ENCODE assay signal across 1 cellular context in genomic region chr14:87888136-87888999, GRCh38.
TF ChIP-seq lines count a peak whose summit lies in the region.

No MANE protein-coding gene starts in this region.

TF ChIP-seq in H1, 55 proteins besides CTCF, POLR2A, EP300 and RAD21 (continued from another document):
- TF ChIP-seq, protein P1, sequence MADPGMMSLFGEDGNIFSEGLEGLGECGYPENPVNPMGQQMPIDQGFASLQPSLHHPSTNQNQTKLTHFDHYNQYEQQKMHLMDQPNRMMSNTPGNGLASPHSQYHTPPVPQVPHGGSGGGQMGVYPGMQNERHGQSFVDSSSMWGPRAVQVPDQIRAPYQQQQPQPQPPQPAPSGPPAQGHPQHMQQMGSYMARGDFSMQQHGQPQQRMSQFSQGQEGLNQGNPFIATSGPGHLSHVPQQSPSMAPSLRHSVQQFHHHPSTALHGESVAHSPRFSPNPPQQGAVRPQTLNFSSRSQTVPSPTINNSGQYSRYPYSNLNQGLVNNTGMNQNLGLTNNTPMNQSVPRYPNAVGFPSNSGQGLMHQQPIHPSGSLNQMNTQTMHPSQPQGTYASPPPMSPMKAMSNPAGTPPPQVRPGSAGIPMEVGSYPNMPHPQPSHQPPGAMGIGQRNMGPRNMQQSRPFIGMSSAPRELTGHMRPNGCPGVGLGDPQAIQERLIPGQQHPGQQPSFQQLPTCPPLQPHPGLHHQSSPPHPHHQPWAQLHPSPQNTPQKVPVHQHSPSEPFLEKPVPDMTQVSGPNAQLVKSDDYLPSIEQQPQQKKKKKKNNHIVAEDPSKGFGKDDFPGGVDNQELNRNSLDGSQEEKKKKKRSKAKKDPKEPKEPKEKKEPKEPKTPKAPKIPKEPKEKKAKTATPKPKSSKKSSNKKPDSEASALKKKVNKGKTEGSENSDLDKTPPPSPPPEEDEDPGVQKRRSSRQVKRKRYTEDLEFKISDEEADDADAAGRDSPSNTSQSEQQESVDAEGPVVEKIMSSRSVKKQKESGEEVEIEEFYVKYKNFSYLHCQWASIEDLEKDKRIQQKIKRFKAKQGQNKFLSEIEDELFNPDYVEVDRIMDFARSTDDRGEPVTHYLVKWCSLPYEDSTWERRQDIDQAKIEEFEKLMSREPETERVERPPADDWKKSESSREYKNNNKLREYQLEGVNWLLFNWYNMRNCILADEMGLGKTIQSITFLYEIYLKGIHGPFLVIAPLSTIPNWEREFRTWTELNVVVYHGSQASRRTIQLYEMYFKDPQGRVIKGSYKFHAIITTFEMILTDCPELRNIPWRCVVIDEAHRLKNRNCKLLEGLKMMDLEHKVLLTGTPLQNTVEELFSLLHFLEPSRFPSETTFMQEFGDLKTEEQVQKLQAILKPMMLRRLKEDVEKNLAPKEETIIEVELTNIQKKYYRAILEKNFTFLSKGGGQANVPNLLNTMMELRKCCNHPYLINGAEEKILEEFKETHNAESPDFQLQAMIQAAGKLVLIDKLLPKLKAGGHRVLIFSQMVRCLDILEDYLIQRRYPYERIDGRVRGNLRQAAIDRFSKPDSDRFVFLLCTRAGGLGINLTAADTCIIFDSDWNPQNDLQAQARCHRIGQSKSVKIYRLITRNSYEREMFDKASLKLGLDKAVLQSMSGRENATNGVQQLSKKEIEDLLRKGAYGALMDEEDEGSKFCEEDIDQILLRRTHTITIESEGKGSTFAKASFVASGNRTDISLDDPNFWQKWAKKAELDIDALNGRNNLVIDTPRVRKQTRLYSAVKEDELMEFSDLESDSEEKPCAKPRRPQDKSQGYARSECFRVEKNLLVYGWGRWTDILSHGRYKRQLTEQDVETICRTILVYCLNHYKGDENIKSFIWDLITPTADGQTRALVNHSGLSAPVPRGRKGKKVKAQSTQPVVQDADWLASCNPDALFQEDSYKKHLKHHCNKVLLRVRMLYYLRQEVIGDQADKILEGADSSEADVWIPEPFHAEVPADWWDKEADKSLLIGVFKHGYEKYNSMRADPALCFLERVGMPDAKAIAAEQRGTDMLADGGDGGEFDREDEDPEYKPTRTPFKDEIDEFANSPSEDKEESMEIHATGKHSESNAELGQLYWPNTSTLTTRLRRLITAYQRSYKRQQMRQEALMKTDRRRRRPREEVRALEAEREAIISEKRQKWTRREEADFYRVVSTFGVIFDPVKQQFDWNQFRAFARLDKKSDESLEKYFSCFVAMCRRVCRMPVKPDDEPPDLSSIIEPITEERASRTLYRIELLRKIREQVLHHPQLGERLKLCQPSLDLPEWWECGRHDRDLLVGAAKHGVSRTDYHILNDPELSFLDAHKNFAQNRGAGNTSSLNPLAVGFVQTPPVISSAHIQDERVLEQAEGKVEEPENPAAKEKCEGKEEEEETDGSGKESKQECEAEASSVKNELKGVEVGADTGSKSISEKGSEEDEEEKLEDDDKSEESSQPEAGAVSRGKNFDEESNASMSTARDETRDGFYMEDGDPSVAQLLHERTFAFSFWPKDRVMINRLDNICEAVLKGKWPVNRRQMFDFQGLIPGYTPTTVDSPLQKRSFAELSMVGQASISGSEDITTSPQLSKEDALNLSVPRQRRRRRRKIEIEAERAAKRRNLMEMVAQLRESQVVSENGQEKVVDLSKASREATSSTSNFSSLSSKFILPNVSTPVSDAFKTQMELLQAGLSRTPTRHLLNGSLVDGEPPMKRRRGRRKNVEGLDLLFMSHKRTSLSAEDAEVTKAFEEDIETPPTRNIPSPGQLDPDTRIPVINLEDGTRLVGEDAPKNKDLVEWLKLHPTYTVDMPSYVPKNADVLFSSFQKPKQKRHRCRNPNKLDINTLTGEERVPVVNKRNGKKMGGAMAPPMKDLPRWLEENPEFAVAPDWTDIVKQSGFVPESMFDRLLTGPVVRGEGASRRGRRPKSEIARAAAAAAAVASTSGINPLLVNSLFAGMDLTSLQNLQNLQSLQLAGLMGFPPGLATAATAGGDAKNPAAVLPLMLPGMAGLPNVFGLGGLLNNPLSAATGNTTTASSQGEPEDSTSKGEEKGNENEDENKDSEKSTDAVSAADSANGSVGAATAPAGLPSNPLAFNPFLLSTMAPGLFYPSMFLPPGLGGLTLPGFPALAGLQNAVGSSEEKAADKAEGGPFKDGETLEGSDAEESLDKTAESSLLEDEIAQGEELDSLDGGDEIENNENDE (IDR thresholded peaks at IDR 0.05; ENCODE audit: insufficient replicate concordance, low read length) = no peak
- TF ChIP-seq RBBP5 (IDR thresholded peaks at IDR 0.05; ENCODE audit: borderline replicate concordance, low read depth, low read length) = no peak
- TF ChIP-seq KDM1A (IDR thresholded peaks at IDR 0.05; ENCODE audit: borderline replicate concordance, low read length) = no peak
- no peak for TF ChIP-seq PHF8 (conservative IDR thresholded peaks at IDR 0.05; ENCODE audit: low read depth, low read length)
- TF ChIP-seq ASH2L (IDR thresholded peaks at IDR 0.05; ENCODE audit: low read length) = no peak
